16 cellular contexts compared by ENCODE assay signal in the genomic region with DNA sequence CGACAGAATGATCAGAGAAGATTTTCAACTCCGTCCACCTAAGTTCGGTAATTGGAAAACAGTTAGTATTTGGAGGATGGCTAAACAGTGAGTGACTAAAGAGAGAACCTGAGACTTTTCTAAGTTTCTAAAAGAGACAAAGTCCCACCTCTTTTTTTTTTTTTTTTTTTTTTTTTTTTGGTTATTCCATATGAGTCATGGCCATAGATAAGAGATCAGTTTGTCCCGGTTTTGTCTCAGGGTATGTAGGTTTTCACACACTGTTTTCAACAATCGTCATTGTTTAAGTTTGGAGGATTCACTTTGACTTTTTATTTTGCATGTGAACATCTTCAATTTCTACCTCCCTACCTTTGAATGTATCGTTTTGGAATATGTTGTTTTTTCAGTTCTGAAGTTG.
"Had no signal": no experiment of that assay in that cellular context is flagged by ENCODE, and none has a peak within 500 bp of the region (broad histone marks: within the 10 kb centered on the region; RNA-seq: fewer than 3 reads in every experiment).

No MANE protein-coding gene starts in this region.

- H3K27ac Mint-ChIP-seq: endodermal cell, immature natural killer cell had no signal

- H3K9me3 ChIP-seq: ascending aorta, lower lobe of right lung, SJSA1, stomach, thyroid gland had no signal

- H3K36me3 ChIP-seq: ascending aorta, lower lobe of right lung, SJSA1, stomach, thyroid gland had no signal

- H2AFZ ChIP-seq: parathyroid adenoma had no signal

- H3K4me3 Mint-ChIP-seq: endodermal cell, immature natural killer cell had no signal

- H3K4me3 ChIP-seq: ascending aorta, lower lobe of right lung, SJSA1, stomach, thyroid gland had no signal

- ATAC-seq: lower lobe of right lung had no signal

- H3K36me3 Mint-ChIP-seq: immature natural killer cell had no signal

- DNase-seq: activated gamma-delta T cell; activated T-cell treated with anti-CD3 and anti-CD28 coated beads for 4 hours; central memory CD4-positive, alpha-beta T cell; dermis blood vessel endothelial cell; endodermal cell; erythroblast; immature natural killer cell; left cardiac atrium; lower lobe of right lung; stimulated activated CD4-positive, alpha-beta T cell treated with anti-CD3 and anti-CD28 coated beads, Interleukin-4, amount 100 ng/mL, for 4 hours; stomach; thyroid gland had no signal

- H3K79me2 ChIP-seq: parathyroid adenoma had no signal

- H3K27me3 ChIP-seq: ascending aorta, SJSA1, stomach, thyroid gland had no signal

- H3K27ac ChIP-seq: ascending aorta, lower lobe of right lung, parathyroid adenoma, SJSA1, stomach, thyroid gland, VCaP had no signal

- H3K9ac ChIP-seq: parathyroid adenoma had no signal

- H3K9me3 Mint-ChIP-seq: endodermal cell had no signal

- H3K4me1 Mint-ChIP-seq: endodermal cell, immature natural killer cell had no signal

- H3K4me1 ChIP-seq: parathyroid adenoma, SJSA1, stomach had no signal
